ENCODE assay signal across 23 cellular contexts in genomic region chr10:34907743-34908425, GRCh38.
DNase-seq lines count a peak whose midpoint lies in the region; ATAC-seq and TF ChIP-seq lines count a peak whose summit lies in the region.
"Had no signal": no experiment of that assay in that cellular context is flagged by ENCODE, and none has a peak within 500 bp of the region (broad histone marks: within the 10 kb centered on the region; RNA-seq: fewer than 3 reads in every experiment).

No MANE protein-coding gene starts in this region.

- H3K4me1 ChIP-seq in HEK293 (ENCODE audit: control insufficient read depth, insufficient read depth, low read length) (peaks cover 3% of the 10 kb centered on the region), SK-N-SH (ENCODE audit: control insufficient read depth in 1 of 2, insufficient read depth in 2 of 2, low read depth in 1 of 2, low read length in 1 of 2) (peaks cover 13 to 19% of the 10 kb centered on the region in 2 experiments; a peak in 3 of 4 replicates)
- H3K4me1 ChIP-seq: left ventricle myocardium inferior had no signal

- H3K4me1 Mint-ChIP-seq in type B pancreatic cell (ENCODE audit: unreplicated experiment) = peaks cover 33% of the 10 kb centered on the region
- H3K4me1 Mint-ChIP-seq in stimulated activated effector memory CD8-positive, alpha-beta T cell treated with anti-CD3 and anti-CD28 coated beads, Interleukin-12 subunit alpha, Interleukin-12 subunit beta, amount 100 ng/mL, for 72 hours = no peaks in the 10 kb centered on the region
- H3K4me1 Mint-ChIP-seq: activated naive CD8-positive, alpha-beta T cell treated with anti-CD3 and anti-CD28 coated beads, Interleukin-2, amount 10 ng/mL, durations not matched to agents 7 days and 5 days had no signal

- H3F3A ChIP-seq in SK-N-SH (replicated peaks; ENCODE audit: insufficient read depth) = peaks cover 16% of the 10 kb centered on the region

- H3K36me3 ChIP-seq in HEK293 (ENCODE audit: control insufficient read depth in 2 of 2, insufficient read depth in 1 of 2, low read length in 2 of 2) = no peaks in the 10 kb centered on the region
- H3K36me3 ChIP-seq in SK-N-SH (replicated peaks in 1 of 2; ENCODE audit: control insufficient read depth in 1 of 2, insufficient read depth in 2 of 2, low read length in 1 of 2) = no peaks in the 10 kb centered on the region
- H3K36me3 ChIP-seq: gastroesophageal sphincter, left ventricle myocardium inferior had no signal

- no peak overlapping the region for H3K9ac ChIP-seq in SK-N-SH

- no peak for ATAC-seq in stimulated activated effector memory CD8-positive, alpha-beta T cell treated with anti-CD3 and anti-CD28 coated beads, Interleukin-12 subunit alpha, Interleukin-12 subunit beta, amount 100 ng/mL, for 72 hours
- ATAC-seq in HG02938 (IDR thresholded peaks at IDR 0.05; ENCODE audit: unreplicated experiment) = no peak

- TF ChIP-seq CTCF in HEK293 (tag by site-specific recombination; IDR thresholded peaks at IDR 0.05) (no peak), SK-N-SH (IDR thresholded peaks at IDR 0.05) (no peak), type B pancreatic cell (conservative IDR thresholded peaks at IDR 0.05) (no peak)

- H3K27me3 ChIP-seq in SK-N-SH (ENCODE audit: insufficient read depth) = no peaks in the 10 kb centered on the region
- H3K27me3 ChIP-seq: gastroesophageal sphincter had no signal

- no peaks in the 10 kb centered on the region for H4K20me1 ChIP-seq in SK-N-SH (ENCODE audit: insufficient read depth)

- no peak overlapping the region for H3K27ac ChIP-seq in HEK293 (ENCODE audit: extremely low read depth, low read depth, low read length)
- H3K27ac ChIP-seq in SK-N-SH (ENCODE audit: low read depth in 2 of 2, low read length in 1 of 2) = peak overlapping the region; percentile 68 to 72; a peak in 3 of 4 replicates
- H3K27ac ChIP-seq: epithelial cell of prostate, gastroesophageal sphincter, left ventricle myocardium inferior had no signal

- H3K9me2 ChIP-seq in SK-N-SH = no peaks in the 10 kb centered on the region

- peak overlapping the region; percentile 44; the same call in 1 of the 2 replicates for H2AFZ ChIP-seq in SK-N-SH (ENCODE audit: low read depth)

- POLR2A ChIA-PET in HEK293 (lab: Yijun Ruan, JAX) = no interaction called here
- POLR2A ChIA-PET in SK-N-SH (lab: Yijun Ruan, JAX) = no interaction called here

- H3K27me3 Mint-ChIP-seq in type B pancreatic cell = no peaks in the 10 kb centered on the region
- H3K27me3 Mint-ChIP-seq: activated CD4-positive, alpha-beta memory T cell treated with anti-CD3 and anti-CD28 coated beads for 36 hours; activated naive CD8-positive, alpha-beta T cell treated with anti-CD3 and anti-CD28 coated beads, Interleukin-2, amount 10 ng/mL, durations not matched to agents 7 days and 5 days had no signal

- H3K4me3 Mint-ChIP-seq in type B pancreatic cell = no peak overlapping the region
- H3K4me3 Mint-ChIP-seq in stimulated activated effector memory CD8-positive, alpha-beta T cell treated with anti-CD3 and anti-CD28 coated beads, Interleukin-12 subunit alpha, Interleukin-12 subunit beta, amount 100 ng/mL, for 72 hours = no peak overlapping the region
- H3K4me3 Mint-ChIP-seq: activated CD4-positive, alpha-beta memory T cell treated with anti-CD3 and anti-CD28 coated beads for 36 hours; activated naive CD8-positive, alpha-beta T cell treated with anti-CD3 and anti-CD28 coated beads, Interleukin-2, amount 10 ng/mL, durations not matched to agents 7 days and 5 days; nephron progenitor cell had no signal

- no peaks in the 10 kb centered on the region for H3K36me3 Mint-ChIP-seq in type B pancreatic cell
- H3K36me3 Mint-ChIP-seq in stimulated activated effector memory CD8-positive, alpha-beta T cell treated with anti-CD3 and anti-CD28 coated beads, Interleukin-12 subunit alpha, Interleukin-12 subunit beta, amount 100 ng/mL, for 72 hours = no peaks in the 10 kb centered on the region
- H3K36me3 Mint-ChIP-seq: activated CD4-positive, alpha-beta memory T cell treated with anti-CD3 and anti-CD28 coated beads for 36 hours; activated naive CD8-positive, alpha-beta T cell treated with anti-CD3 and anti-CD28 coated beads, Interleukin-2, amount 10 ng/mL, durations not matched to agents 7 days and 5 days had no signal

- no peak for DNase-seq in SK-N-SH
- DNase-seq in foreskin melanocyte = peak; percentile 84
- DNase-seq in type B pancreatic cell (ENCODE audit: extremely low spot score, unreplicated experiment) = no peak
- DNase-seq in NCI-H748 treated with DMSO at 0.1 percent for 48 hours (lab: John Stamatoyannopoulos, UW) = no peak
- no peak for DNase-seq in 8988T
- no peak for DNase-seq in stimulated activated effector memory CD8-positive, alpha-beta T cell treated with anti-CD3 and anti-CD28 coated beads, Interleukin-12 subunit alpha, Interleukin-12 subunit beta, amount 100 ng/mL, for 72 hours (ENCODE audit: low spot score in 2 of 2)
- DNase-seq: activated CD4-positive, alpha-beta memory T cell treated with anti-CD3 and anti-CD28 coated beads for 36 hours; activated naive CD8-positive, alpha-beta T cell treated with anti-CD3 and anti-CD28 coated beads, Interleukin-2, amount 10 ng/mL, durations not matched to agents 7 days and 5 days; cerebellar nuclear complex; DMS53; GOT3; left ventricle myocardium inferior; midbrain; NCI-H1048; NCI-H187 treated with DMSO at 0.1 percent for 48 hours; NCI-H526 treated with DMSO at 0.1 percent for 48 hours; nephron progenitor cell; T-helper 9 cell; trophoblast cell had no signal

- H3K27ac Mint-ChIP-seq in type B pancreatic cell = peak overlapping the region; percentile 37
- no peak overlapping the region for H3K27ac Mint-ChIP-seq in stimulated activated effector memory CD8-positive, alpha-beta T cell treated with anti-CD3 and anti-CD28 coated beads, Interleukin-12 subunit alpha, Interleukin-12 subunit beta, amount 100 ng/mL, for 72 hours
- H3K27ac Mint-ChIP-seq: activated CD4-positive, alpha-beta memory T cell treated with anti-CD3 and anti-CD28 coated beads for 36 hours; activated naive CD8-positive, alpha-beta T cell treated with anti-CD3 and anti-CD28 coated beads, Interleukin-2, amount 10 ng/mL, durations not matched to agents 7 days and 5 days; nephron progenitor cell had no signal

- no peaks in the 10 kb centered on the region for H3K79me2 ChIP-seq in SK-N-SH (ENCODE audit: insufficient read depth)

- peak overlapping the region; percentile 58; the same call in 1 of the 2 replicates for H3K4me2 ChIP-seq in SK-N-SH

- TF ChIP-seq RAD21 in SK-N-SH (IDR thresholded peaks at IDR 0.05; ENCODE audit: low read length) = no peak

- H3K9me3 Mint-ChIP-seq in type B pancreatic cell = no peaks in the 10 kb centered on the region
- no peaks in the 10 kb centered on the region for H3K9me3 Mint-ChIP-seq in stimulated activated effector memory CD8-positive, alpha-beta T cell treated with anti-CD3 and anti-CD28 coated beads, Interleukin-12 subunit alpha, Interleukin-12 subunit beta, amount 100 ng/mL, for 72 hours
- H3K9me3 Mint-ChIP-seq: activated CD4-positive, alpha-beta memory T cell treated with anti-CD3 and anti-CD28 coated beads for 36 hours; activated naive CD8-positive, alpha-beta T cell treated with anti-CD3 and anti-CD28 coated beads, Interleukin-2, amount 10 ng/mL, durations not matched to agents 7 days and 5 days; nephron progenitor cell had no signal

- no peak for TF ChIP-seq EP300 in SK-N-SH (IDR thresholded peaks at IDR 0.05; ENCODE audit: borderline replicate concordance in 1 of 2, low read depth in 1 of 2, low read length in 1 of 2)

- CTCF ChIA-PET in HEK293 (lab: Yijun Ruan, JAX) = interaction anchor here (0.6 kb wide), 1 partner anchor 244 kb away, joined by 5 read pairs; no protein-coding TSS in a partner anchor
- CTCF ChIA-PET in SK-N-SH (lab: Yijun Ruan, JAX) = interaction anchor here (0.7 kb wide), 1 partner anchor 1086 kb away, joined by 3 read pairs; no protein-coding TSS in a partner anchor

- no peak overlapping the region for H3K4me3 ChIP-seq in HEK293 (ENCODE audit: low read depth, low read length)
- no peak overlapping the region; a peak in 1 of 4 replicates for H3K4me3 ChIP-seq in SK-N-SH (ENCODE audit: low read depth in 2 of 2, low read length in 1 of 2)
- H3K4me3 ChIP-seq: gastroesophageal sphincter, left ventricle myocardium inferior had no signal

- no peaks in the 10 kb centered on the region for H3K9me3 ChIP-seq in HEK293 (ENCODE audit: control insufficient read depth, insufficient read depth, low read depth, low read length)
- H3K9me3 ChIP-seq in SK-N-SH = no peaks in the 10 kb centered on the region
- H3K9me3 ChIP-seq: gastroesophageal sphincter, left ventricle myocardium inferior had no signal

- WGBS in SK-N-SH (ENCODE audit: low lambda C conversion rate) = 49% methylated on average over 5 of the region's 5 CpGs

TF ChIP-seq in HEK293, 187 proteins besides CTCF, POLR2A, EP300 and RAD21 (continues in another document):
- TF ChIP-seq GFI1B (tag by site-specific recombination; IDR thresholded peaks at IDR 0.05) = peak; percentile 93
- TF ChIP-seq ZSCAN18 (tag by site-specific recombination; IDR thresholded peaks at IDR 0.05) = no peak

TF ChIP-seq in SK-N-SH, 30 proteins besides CTCF, POLR2A, EP300 and RAD21:
- no peak for TF ChIP-seq CHD2 (IDR thresholded peaks at IDR 0.05; ENCODE audit: low read length, partially characterized antibody)
- no peak for TF ChIP-seq NFIC (IDR thresholded peaks at IDR 0.05; ENCODE audit: borderline replicate concordance)
- no peak for TF ChIP-seq SIN3A (IDR thresholded peaks at IDR 0.05; ENCODE audit: borderline replicate concordance, low read depth, low read length)
- no peak for TF ChIP-seq MXI1 (IDR thresholded peaks at IDR 0.05; ENCODE audit: low read depth, low read length)
